ENCODE assay signal across 1 cellular context in the genomic region with DNA sequence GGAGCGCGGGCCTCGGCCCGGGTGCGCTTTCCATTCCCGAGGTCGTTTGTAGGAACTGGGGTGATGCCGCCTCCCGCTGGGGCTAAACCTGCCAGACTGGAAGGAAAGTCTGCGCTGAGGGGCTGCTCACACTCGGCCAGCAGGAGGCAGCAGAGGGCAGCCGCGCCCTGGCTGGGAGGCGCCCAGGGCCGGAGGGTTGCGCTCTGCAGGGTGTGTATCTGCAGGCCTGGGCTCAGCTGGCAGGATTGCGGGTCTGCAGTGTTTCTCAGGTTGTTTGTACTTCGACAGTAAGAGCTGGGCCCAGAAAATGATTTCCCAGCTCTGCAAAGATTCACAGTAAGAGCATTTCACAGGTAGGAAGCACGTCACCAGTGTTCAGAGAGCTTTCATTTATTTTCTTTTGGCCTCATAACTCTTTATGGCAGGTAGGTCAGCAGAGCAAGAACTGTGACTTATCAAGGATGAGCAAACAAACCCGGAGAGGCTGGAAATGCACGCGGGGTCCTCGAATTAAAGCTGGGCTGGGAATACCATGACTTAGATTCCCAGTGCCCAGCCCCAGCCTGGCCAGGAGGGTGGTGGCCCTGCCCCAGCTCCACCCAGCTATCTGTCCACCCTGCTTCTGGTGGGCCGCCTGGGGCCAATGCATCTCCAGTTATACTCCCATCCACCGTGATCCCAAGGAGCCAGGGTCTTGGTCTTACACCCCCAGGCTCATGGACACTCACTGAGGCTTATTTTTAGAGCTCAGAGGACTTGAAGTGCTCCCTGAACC.
TF ChIP-seq lines count a peak whose summit lies in the region.

No MANE protein-coding gene starts in this region.

TF ChIP-seq in GM12878, 131 proteins besides CTCF, POLR2A, EP300 and RAD21 (continued from another document):
- TF ChIP-seq, protein P1, sequence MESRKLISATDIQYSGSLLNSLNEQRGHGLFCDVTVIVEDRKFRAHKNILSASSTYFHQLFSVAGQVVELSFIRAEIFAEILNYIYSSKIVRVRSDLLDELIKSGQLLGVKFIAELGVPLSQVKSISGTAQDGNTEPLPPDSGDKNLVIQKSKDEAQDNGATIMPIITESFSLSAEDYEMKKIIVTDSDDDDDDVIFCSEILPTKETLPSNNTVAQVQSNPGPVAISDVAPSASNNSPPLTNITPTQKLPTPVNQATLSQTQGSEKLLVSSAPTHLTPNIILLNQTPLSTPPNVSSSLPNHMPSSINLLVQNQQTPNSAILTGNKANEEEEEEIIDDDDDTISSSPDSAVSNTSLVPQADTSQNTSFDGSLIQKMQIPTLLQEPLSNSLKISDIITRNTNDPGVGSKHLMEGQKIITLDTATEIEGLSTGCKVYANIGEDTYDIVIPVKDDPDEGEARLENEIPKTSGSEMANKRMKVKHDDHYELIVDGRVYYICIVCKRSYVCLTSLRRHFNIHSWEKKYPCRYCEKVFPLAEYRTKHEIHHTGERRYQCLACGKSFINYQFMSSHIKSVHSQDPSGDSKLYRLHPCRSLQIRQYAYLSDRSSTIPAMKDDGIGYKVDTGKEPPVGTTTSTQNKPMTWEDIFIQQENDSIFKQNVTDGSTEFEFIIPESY (IDR thresholded peaks at IDR 0.05), result 0 out of 2 replicates have a peak, but pooled peaks have one; percentile 61
- 0 out of 2 replicates have a peak, but pooled peaks have one; percentile 29 for TF ChIP-seq LARP7 (IDR thresholded peaks at IDR 0.05)
- no peak for TF ChIP-seq CHD1 (IDR thresholded peaks at IDR 0.05; ENCODE audit: low read depth, low read length)
- TF ChIP-seq, protein P2, sequence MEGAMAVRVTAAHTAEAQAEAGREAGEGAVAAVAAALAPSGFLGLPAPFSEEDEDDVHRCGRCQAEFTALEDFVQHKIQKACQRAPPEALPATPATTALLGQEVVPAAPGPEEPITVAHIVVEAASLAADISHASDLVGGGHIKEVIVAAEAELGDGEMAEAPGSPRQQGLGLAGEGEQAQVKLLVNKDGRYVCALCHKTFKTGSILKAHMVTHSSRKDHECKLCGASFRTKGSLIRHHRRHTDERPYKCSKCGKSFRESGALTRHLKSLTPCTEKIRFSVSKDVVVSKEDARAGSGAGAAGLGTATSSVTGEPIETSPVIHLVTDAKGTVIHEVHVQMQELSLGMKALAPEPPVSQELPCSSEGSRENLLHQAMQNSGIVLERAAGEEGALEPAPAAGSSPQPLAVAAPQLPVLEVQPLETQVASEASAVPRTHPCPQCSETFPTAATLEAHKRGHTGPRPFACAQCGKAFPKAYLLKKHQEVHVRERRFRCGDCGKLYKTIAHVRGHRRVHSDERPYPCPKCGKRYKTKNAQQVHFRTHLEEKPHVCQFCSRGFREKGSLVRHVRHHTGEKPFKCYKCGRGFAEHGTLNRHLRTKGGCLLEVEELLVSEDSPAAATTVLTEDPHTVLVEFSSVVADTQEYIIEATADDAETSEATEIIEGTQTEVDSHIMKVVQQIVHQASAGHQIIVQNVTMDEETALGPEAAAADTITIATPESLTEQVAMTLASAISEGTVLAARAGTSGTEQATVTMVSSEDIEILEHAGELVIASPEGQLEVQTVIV (IDR thresholded peaks at IDR 0.05; ENCODE audit: borderline replicate concordance, partially characterized antibody), result no peak
- TF ChIP-seq ETV6 (conservative IDR thresholded peaks at IDR 0.05 in 1 of 2, IDR thresholded peaks at IDR 0.05 in 1 of 2; ENCODE audit: borderline replicate concordance in 1 of 2, low read depth in 1 of 2), result no peak
- TF ChIP-seq ZBED1 (IDR thresholded peaks at IDR 0.05; ENCODE audit: borderline replicate concordance), result no peak
- TF ChIP-seq, protein P3, sequence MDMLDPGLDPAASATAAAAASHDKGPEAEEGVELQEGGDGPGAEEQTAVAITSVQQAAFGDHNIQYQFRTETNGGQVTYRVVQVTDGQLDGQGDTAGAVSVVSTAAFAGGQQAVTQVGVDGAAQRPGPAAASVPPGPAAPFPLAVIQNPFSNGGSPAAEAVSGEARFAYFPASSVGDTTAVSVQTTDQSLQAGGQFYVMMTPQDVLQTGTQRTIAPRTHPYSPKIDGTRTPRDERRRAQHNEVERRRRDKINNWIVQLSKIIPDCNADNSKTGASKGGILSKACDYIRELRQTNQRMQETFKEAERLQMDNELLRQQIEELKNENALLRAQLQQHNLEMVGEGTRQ (IDR thresholded peaks at IDR 0.05; ENCODE audit: borderline replicate concordance, low read depth, low read length), result no peak
- TF ChIP-seq, protein P4, sequence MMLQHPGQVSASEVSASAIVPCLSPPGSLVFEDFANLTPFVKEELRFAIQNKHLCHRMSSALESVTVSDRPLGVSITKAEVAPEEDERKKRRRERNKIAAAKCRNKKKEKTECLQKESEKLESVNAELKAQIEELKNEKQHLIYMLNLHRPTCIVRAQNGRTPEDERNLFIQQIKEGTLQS (IDR thresholded peaks at IDR 0.05; ENCODE audit: borderline replicate concordance, extremely low read depth, low read depth, low read length), result no peak
- TF ChIP-seq, protein P5, sequence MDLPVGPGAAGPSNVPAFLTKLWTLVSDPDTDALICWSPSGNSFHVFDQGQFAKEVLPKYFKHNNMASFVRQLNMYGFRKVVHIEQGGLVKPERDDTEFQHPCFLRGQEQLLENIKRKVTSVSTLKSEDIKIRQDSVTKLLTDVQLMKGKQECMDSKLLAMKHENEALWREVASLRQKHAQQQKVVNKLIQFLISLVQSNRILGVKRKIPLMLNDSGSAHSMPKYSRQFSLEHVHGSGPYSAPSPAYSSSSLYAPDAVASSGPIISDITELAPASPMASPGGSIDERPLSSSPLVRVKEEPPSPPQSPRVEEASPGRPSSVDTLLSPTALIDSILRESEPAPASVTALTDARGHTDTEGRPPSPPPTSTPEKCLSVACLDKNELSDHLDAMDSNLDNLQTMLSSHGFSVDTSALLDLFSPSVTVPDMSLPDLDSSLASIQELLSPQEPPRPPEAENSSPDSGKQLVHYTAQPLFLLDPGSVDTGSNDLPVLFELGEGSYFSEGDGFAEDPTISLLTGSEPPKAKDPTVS (IDR thresholded peaks at IDR 0.05; ENCODE audit: low read depth, low read length), result no peak
- TF ChIP-seq, protein P6, sequence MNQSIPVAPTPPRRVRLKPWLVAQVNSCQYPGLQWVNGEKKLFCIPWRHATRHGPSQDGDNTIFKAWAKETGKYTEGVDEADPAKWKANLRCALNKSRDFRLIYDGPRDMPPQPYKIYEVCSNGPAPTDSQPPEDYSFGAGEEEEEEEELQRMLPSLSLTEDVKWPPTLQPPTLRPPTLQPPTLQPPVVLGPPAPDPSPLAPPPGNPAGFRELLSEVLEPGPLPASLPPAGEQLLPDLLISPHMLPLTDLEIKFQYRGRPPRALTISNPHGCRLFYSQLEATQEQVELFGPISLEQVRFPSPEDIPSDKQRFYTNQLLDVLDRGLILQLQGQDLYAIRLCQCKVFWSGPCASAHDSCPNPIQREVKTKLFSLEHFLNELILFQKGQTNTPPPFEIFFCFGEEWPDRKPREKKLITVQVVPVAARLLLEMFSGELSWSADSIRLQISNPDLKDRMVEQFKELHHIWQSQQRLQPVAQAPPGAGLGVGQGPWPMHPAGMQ (IDR thresholded peaks at IDR 0.05; ENCODE audit: borderline replicate concordance), result no peak
- peak; percentile 98 for TF ChIP-seq SMC3 (IDR thresholded peaks at IDR 0.05; ENCODE audit: borderline replicate concordance, low read length)
- TF ChIP-seq HDAC2 (IDR thresholded peaks at IDR 0.05), result no peak
- TF ChIP-seq, protein P7, sequence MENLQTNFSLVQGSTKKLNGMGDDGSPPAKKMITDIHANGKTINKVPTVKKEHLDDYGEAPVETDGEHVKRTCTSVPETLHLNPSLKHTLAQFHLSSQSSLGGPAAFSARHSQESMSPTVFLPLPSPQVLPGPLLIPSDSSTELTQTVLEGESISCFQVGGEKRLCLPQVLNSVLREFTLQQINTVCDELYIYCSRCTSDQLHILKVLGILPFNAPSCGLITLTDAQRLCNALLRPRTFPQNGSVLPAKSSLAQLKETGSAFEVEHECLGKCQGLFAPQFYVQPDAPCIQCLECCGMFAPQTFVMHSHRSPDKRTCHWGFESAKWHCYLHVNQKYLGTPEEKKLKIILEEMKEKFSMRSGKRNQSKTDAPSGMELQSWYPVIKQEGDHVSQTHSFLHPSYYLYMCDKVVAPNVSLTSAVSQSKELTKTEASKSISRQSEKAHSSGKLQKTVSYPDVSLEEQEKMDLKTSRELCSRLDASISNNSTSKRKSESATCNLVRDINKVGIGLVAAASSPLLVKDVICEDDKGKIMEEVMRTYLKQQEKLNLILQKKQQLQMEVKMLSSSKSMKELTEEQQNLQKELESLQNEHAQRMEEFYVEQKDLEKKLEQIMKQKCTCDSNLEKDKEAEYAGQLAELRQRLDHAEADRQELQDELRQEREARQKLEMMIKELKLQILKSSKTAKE (IDR thresholded peaks at IDR 0.05; ENCODE audit: low read depth, poor library complexity, severe bottlenecking), result no peak
- TF ChIP-seq, protein P8, sequence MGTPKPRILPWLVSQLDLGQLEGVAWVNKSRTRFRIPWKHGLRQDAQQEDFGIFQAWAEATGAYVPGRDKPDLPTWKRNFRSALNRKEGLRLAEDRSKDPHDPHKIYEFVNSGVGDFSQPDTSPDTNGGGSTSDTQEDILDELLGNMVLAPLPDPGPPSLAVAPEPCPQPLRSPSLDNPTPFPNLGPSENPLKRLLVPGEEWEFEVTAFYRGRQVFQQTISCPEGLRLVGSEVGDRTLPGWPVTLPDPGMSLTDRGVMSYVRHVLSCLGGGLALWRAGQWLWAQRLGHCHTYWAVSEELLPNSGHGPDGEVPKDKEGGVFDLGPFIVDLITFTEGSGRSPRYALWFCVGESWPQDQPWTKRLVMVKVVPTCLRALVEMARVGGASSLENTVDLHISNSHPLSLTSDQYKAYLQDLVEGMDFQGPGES (IDR thresholded peaks at IDR 0.05), result no peak
- TF ChIP-seq GABPA (IDR thresholded peaks at IDR 0.05; ENCODE audit: low read depth), result no peak
- TF ChIP-seq ESRRA (IDR thresholded peaks at IDR 0.05; ENCODE audit: low read length), result no peak
- TF ChIP-seq NFYA (IDR thresholded peaks at IDR 0.05; ENCODE audit: borderline replicate concordance, low read depth, low read length), result no peak
- no peak for TF ChIP-seq NR2F1 (conservative IDR thresholded peaks at IDR 0.05)
- no peak for TF ChIP-seq BMI1 (IDR thresholded peaks at IDR 0.05; ENCODE audit: borderline replicate concordance)
- peak; percentile 68; the same call in 1 of the 2 replicates for TF ChIP-seq RB1 (IDR thresholded peaks at IDR 0.05; ENCODE audit: borderline replicate concordance)
- TF ChIP-seq RCOR1 (conservative IDR thresholded peaks at IDR 0.05; ENCODE audit: low read depth, low read length), result no peak
- no peak for TF ChIP-seq SMARCA5 (IDR thresholded peaks at IDR 0.05)
- TF ChIP-seq, protein P9, sequence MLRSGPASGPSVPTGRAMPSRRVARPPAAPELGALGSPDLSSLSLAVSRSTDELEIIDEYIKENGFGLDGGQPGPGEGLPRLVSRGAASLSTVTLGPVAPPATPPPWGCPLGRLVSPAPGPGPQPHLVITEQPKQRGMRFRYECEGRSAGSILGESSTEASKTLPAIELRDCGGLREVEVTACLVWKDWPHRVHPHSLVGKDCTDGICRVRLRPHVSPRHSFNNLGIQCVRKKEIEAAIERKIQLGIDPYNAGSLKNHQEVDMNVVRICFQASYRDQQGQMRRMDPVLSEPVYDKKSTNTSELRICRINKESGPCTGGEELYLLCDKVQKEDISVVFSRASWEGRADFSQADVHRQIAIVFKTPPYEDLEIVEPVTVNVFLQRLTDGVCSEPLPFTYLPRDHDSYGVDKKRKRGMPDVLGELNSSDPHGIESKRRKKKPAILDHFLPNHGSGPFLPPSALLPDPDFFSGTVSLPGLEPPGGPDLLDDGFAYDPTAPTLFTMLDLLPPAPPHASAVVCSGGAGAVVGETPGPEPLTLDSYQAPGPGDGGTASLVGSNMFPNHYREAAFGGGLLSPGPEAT (IDR thresholded peaks at IDR 0.05; ENCODE audit: low read depth), result no peak
- no peak for TF ChIP-seq NBN (IDR thresholded peaks at IDR 0.05)
- TF ChIP-seq KLF5 (IDR thresholded peaks at IDR 0.05; ENCODE audit: partially characterized antibody), result no peak
- TF ChIP-seq BACH1 (IDR thresholded peaks at IDR 0.05; ENCODE audit: borderline replicate concordance), result no peak
- TF ChIP-seq, protein P10, sequence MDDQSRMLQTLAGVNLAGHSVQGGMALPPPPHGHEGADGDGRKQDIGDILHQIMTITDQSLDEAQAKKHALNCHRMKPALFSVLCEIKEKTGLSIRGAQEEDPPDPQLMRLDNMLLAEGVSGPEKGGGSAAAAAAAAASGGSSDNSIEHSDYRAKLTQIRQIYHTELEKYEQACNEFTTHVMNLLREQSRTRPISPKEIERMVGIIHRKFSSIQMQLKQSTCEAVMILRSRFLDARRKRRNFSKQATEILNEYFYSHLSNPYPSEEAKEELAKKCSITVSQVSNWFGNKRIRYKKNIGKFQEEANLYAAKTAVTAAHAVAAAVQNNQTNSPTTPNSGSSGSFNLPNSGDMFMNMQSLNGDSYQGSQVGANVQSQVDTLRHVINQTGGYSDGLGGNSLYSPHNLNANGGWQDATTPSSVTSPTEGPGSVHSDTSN (IDR thresholded peaks at IDR 0.05; ENCODE audit: insufficient replicate concordance, low read depth, low read length), result no peak
- TF ChIP-seq, protein P11, sequence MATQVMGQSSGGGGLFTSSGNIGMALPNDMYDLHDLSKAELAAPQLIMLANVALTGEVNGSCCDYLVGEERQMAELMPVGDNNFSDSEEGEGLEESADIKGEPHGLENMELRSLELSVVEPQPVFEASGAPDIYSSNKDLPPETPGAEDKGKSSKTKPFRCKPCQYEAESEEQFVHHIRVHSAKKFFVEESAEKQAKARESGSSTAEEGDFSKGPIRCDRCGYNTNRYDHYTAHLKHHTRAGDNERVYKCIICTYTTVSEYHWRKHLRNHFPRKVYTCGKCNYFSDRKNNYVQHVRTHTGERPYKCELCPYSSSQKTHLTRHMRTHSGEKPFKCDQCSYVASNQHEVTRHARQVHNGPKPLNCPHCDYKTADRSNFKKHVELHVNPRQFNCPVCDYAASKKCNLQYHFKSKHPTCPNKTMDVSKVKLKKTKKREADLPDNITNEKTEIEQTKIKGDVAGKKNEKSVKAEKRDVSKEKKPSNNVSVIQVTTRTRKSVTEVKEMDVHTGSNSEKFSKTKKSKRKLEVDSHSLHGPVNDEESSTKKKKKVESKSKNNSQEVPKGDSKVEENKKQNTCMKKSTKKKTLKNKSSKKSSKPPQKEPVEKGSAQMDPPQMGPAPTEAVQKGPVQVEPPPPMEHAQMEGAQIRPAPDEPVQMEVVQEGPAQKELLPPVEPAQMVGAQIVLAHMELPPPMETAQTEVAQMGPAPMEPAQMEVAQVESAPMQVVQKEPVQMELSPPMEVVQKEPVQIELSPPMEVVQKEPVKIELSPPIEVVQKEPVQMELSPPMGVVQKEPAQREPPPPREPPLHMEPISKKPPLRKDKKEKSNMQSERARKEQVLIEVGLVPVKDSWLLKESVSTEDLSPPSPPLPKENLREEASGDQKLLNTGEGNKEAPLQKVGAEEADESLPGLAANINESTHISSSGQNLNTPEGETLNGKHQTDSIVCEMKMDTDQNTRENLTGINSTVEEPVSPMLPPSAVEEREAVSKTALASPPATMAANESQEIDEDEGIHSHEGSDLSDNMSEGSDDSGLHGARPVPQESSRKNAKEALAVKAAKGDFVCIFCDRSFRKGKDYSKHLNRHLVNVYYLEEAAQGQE (IDR thresholded peaks at IDR 0.05; ENCODE audit: low read depth, low read length), result no peak
- no peak for TF ChIP-seq NR2C1 (IDR thresholded peaks at IDR 0.05)
- TF ChIP-seq HDAC6 (IDR thresholded peaks at IDR 0.05; ENCODE audit: unreplicated experiment), result no peak
- TF ChIP-seq DPF2 (IDR thresholded peaks at IDR 0.05), result no peak
- TF ChIP-seq ZNF207 (IDR thresholded peaks at IDR 0.05; ENCODE audit: borderline replicate concordance), result no peak
- no peak for TF ChIP-seq NRF1 (conservative IDR thresholded peaks at IDR 0.05; ENCODE audit: low read depth, low read length)
- peak; percentile 59; the same call in 1 of the 2 replicates for TF ChIP-seq STAT1 (conservative IDR thresholded peaks at IDR 0.05)
- TF ChIP-seq HCFC1 (IDR thresholded peaks at IDR 0.05; ENCODE audit: low read length), result no peak
- no peak for TF ChIP-seq FOXM1 (IDR thresholded peaks at IDR 0.05; ENCODE audit: low read depth, low read length)
- no peak for TF ChIP-seq SIX5 (IDR thresholded peaks at IDR 0.05; ENCODE audit: low read depth, low read length, severe bottlenecking)
- TF ChIP-seq YBX1 (IDR thresholded peaks at IDR 0.05), result no peak
- TF ChIP-seq YY1 (IDR thresholded peaks at IDR 0.05; ENCODE audit: low read depth, low read length), result peak; percentile 78
